11 cellular contexts compared by ENCODE assay signal in the genomic region with DNA sequence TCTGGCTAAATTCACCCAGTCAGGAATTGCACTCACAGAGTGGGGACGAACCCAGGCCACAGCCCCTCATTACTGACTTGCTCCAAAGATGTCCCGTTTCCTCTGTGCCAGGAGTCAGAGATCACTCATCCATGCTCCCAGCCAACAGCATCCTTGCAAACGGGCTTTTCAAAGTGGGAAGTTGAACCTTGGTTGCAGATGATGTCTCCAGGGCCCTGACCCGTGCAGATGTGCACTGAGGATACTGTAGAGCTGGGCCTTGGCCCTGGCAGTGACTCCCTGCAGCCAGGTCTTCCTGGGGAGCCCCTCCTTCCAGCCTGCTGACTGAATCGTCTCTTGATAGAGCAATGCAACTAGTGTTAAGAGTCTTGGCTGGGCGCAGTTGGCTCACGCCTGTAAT. TPM values are rescaled to one million over a fixed set of nuclear protein-coding genes. Genes with fewer than 3 reads are reported as not detected.
DNase-seq lines count a peak whose midpoint lies in the region; ATAC-seq and TF ChIP-seq lines count a peak whose summit lies in the region.
"Had no signal": no experiment of that assay in that cellular context is flagged by ENCODE, and none has a peak within 500 bp of the region (broad histone marks: within the 10 kb centered on the region; RNA-seq: fewer than 3 reads in every experiment).

No MANE protein-coding gene starts in this region.

- H3K27me3 ChIP-seq in left ventricle myocardium inferior (ENCODE audit: low read depth), result no peaks in the 10 kb centered on the region
- H3K27me3 ChIP-seq in tibial artery, result no peaks in the 10 kb centered on the region
- H3K27me3 ChIP-seq: gastroesophageal sphincter had no signal

- H3K4me3 ChIP-seq in left ventricle myocardium inferior, result no peak overlapping the region
- no peak overlapping the region for H3K4me3 ChIP-seq in tibial artery
- H3K4me3 ChIP-seq: gastroesophageal sphincter had no signal

- H3K36me3 ChIP-seq in left ventricle myocardium inferior, result peaks cover 39% of the 10 kb centered on the region
- peaks cover 14 to 75% (median 53%) of the 10 kb centered on the region in 3 donors for H3K36me3 ChIP-seq in tibial artery

- no peak for ATAC-seq in SK-N-SH treated with all-trans-retinoic acid at 6 μM for 48 hours
- ATAC-seq in GM19452 (IDR thresholded peaks at IDR 0.05; ENCODE audit: unreplicated experiment), result no peak
- ATAC-seq: gastroesophageal sphincter had no signal

- TF ChIP-seq CTCF in left ventricle myocardium inferior (IDR thresholded peaks at IDR 0.05; ENCODE audit: borderline replicate concordance), result no peak
- no peak for TF ChIP-seq CTCF in tibial artery (IDR thresholded peaks at IDR 0.05)

- intact Hi-C loops in left ventricle myocardium inferior (cut with micrococcal nuclease) (no loop called here), tibial artery (cut with DNase I; ENCODE audit: low total_unique reads) (no loop called here)

- H3K4me1 ChIP-seq in left ventricle myocardium inferior (peaks cover 26% of the 10 kb centered on the region), tibial artery (peaks cover 0 to 28% (median 0%) of the 10 kb centered on the region in 4 donors)

- H3K27ac ChIP-seq in left ventricle myocardium inferior (replicated peaks) (no peak overlapping the region), tibial artery (no peak overlapping the region)
- H3K27ac ChIP-seq: gastroesophageal sphincter had no signal

- peak; percentile 1 for DNase-seq in activated naive CD4-positive, alpha-beta T cell treated with Interleukin-2 at 50 U/mL for 16 hours
- DNase-seq in activated naive CD4-positive, alpha-beta T cell (lab: John Stamatoyannopoulos, UW), result no peak
- peak; percentile 12 for DNase-seq in activated CD8-positive, alpha-beta memory T cell treated with anti-CD3 and anti-CD28 coated beads, Interleukin-2, amount 50 U/mL, for 4 hours
- peak; percentile 1 for DNase-seq in left ventricle myocardium inferior
- DNase-seq in tibial artery, result peak; percentile 13 to 34
- no peak for DNase-seq in dedifferentiated amniotic fluid mesenchymal stem cell (ENCODE audit: extremely low spot score)
- DNase-seq: NCI-H2029 treated with DMSO at 0.1 percent for 48 hours; NK-92 treated with Interleukin-12 subunit alpha and Interleukin-12 subunit beta, amount 100 ng/mL, for 24 hours had no signal

- H3K9me3 ChIP-seq in left ventricle myocardium inferior (replicated peaks) (no peaks in the 10 kb centered on the region), tibial artery (no peaks in the 10 kb centered on the region)
- H3K9me3 ChIP-seq: gastroesophageal sphincter had no signal

TF ChIP-seq in SK-N-SH treated with all-trans-retinoic acid at 6 μM for 48 hours, 23 proteins besides CTCF, POLR2A, EP300 and RAD21:
- TF ChIP-seq, protein P1, sequence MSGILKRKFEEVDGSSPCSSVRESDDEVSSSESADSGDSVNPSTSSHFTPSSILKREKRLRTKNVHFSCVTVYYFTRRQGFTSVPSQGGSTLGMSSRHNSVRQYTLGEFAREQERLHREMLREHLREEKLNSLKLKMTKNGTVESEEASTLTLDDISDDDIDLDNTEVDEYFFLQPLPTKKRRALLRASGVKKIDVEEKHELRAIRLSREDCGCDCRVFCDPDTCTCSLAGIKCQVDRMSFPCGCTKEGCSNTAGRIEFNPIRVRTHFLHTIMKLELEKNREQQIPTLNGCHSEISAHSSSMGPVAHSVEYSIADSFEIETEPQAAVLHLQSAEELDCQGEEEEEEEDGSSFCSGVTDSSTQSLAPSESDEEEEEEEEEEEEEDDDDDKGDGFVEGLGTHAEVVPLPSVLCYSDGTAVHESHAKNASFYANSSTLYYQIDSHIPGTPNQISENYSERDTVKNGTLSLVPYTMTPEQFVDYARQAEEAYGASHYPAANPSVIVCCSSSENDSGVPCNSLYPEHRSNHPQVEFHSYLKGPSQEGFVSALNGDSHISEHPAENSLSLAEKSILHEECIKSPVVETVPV (CRISPR knock-in tag; IDR thresholded peaks at IDR 0.05), result no peak
- TF ChIP-seq ARNTL (CRISPR knock-in tag; IDR thresholded peaks at IDR 0.05; ENCODE audit: borderline replicate concordance, low read depth), result no peak
- no peak for TF ChIP-seq POU6F1 (CRISPR knock-in tag; IDR thresholded peaks at IDR 0.05; ENCODE audit: borderline replicate concordance, low read depth)
- no peak for TF ChIP-seq OSR1 (CRISPR knock-in tag; IDR thresholded peaks at IDR 0.05)
TF ChIP-seq in SK-N-SH treated with all-trans-retinoic acid at 6 μM for 48 hours: peak in this region for 0.

RNA-seq across cellular contexts. Expression of gene TCF7, which starts 22.3 kb away (rescaled TPM):
- total RNA-seq in left ventricle myocardium inferior, result 3.0 TPM

RNA-seq across cellular contexts. Expression of gene SKP1, which starts 40.0 kb away (rescaled TPM):
- total RNA-seq in left ventricle myocardium inferior, result 506 TPM

Comparison
In these comparisons a context has a peak if more than half of its experiments do, and no peak if none do; other contexts are left out.
1. DNase-seq: peak in activated naive CD4-positive, alpha-beta T cell treated with Interleukin-2 at 50 U/mL for 16 hours (single experiment), activated CD8-positive, alpha-beta memory T cell treated with anti-CD3 and anti-CD28 coated beads, Interleukin-2, amount 50 U/mL, for 4 hours (single experiment), left ventricle myocardium inferior (single experiment) and tibial artery (2 of 2); none in activated naive CD4-positive, alpha-beta T cell (0 of 4) and dedifferentiated amniotic fluid mesenchymal stem cell (single experiment).